Comparison of ENCODE assay signal across 11 cellular contexts in genomic region chr4:187478292-187479205, GRCh38.
DNase-seq lines count a peak whose midpoint lies in the region; TF ChIP-seq lines count a peak whose summit lies in the region.
"Had no signal": no experiment of that assay in that cellular context is flagged by ENCODE, and none has a peak within 500 bp of the region (broad histone marks: within the 10 kb centered on the region; RNA-seq: fewer than 3 reads in every experiment).

No MANE protein-coding gene starts in this region.

- no peak for TF ChIP-seq CTCF in AG09309 (IDR thresholded peaks at IDR 0.05; ENCODE audit: control insufficient read depth, insufficient read depth, low read depth, low read length, missing control alignments)
- TF ChIP-seq CTCF in epithelial cell of esophagus (IDR thresholded peaks at IDR 0.05; ENCODE audit: insufficient read depth, low read depth, low read length, missing control alignments): no peak

- H3K9me3 ChIP-seq in muscle layer of colon (ENCODE audit: low read length): no peaks in the 10 kb centered on the region

- H3K4me3 ChIP-seq in AG09309 (ENCODE audit: control insufficient read depth, low read depth, low read length) (no peak overlapping the region; the same call in 1 of the 2 replicates), epithelial cell of esophagus (ENCODE audit: low read length) (no peak overlapping the region), muscle layer of colon (ENCODE audit: low read depth in 1 of 2, low read length in 2 of 2) (no peak overlapping the region)
- H3K4me3 ChIP-seq: dorsolateral prefrontal cortex had no signal

- peak overlapping the region; percentile 1 for H3K27ac ChIP-seq in muscle layer of colon (ENCODE audit: low read depth, low read length)

- no peaks in the 10 kb centered on the region for H3K27me3 ChIP-seq in muscle layer of colon (ENCODE audit: control insufficient read depth in 1 of 2, insufficient read depth in 2 of 2, low read length in 2 of 2)
- H3K27me3 ChIP-seq: dorsolateral prefrontal cortex had no signal

- no peak overlapping the region for H3K9ac ChIP-seq in muscle layer of colon (ENCODE audit: low read length)

- H3K36me3 ChIP-seq in muscle layer of colon (ENCODE audit: insufficient read depth, low read length): no peaks in the 10 kb centered on the region

- H3K4me1 ChIP-seq in muscle layer of colon (ENCODE audit: insufficient read depth, low read length): peaks cover 25% of the 10 kb centered on the region

- DNase-seq in AG09309 (ENCODE audit: low read depth) (peak; percentile 75), MV-4-11 (lab: John Stamatoyannopoulos, UW) (peak; percentile 12), epithelial cell of esophagus (ENCODE audit: low read depth) (peak; percentile 61), NCI-H524 treated with DMSO at 0.1 percent for 48 hours (lab: John Stamatoyannopoulos, UW) (no peak), NCI-H1417 treated with DMSO at 0.1 percent for 48 hours (lab: John Stamatoyannopoulos, UW) (no peak), NOMO-1 (lab: John Stamatoyannopoulos, UW; ENCODE audit: unreplicated experiment in 2 of 2) (no peak), occipital lobe (lab: John Stamatoyannopoulos, UW) (no peak)
- DNase-seq: CD8-positive, alpha-beta memory T cell; NCI-H1694 treated with DMSO at 0.1 percent for 48 hours had no signal

Comparison
In these comparisons a context has a peak if more than half of its experiments do, and no peak if none do; other contexts are left out.
1. DNase-seq: peak in AG09309 (single experiment), MV-4-11 (single experiment) and epithelial cell of esophagus (single experiment); none in NCI-H524 treated with DMSO at 0.1 percent for 48 hours (single experiment), NCI-H1417 treated with DMSO at 0.1 percent for 48 hours (single experiment), NOMO-1 (0 of 2) and occipital lobe (single experiment).